ENCODE assay signal across 22 cellular contexts in genomic region chr15:76979996-76980520, GRCh38. TPM values are rescaled to one million over a fixed set of nuclear protein-coding genes. Genes with fewer than 3 reads are reported as not detected.
"Had no signal": no experiment of that assay in that cellular context is flagged by ENCODE, and none has a peak within 500 bp of the region (broad histone marks: within the 10 kb centered on the region; RNA-seq: fewer than 3 reads in every experiment).

No MANE protein-coding gene starts in this region.

- H3K27ac ChIP-seq: SJSA1, SK-N-MC had no signal

- DNase-seq: Karpas-422, KG1, MG63, NCI-H1092, NCI-H1105 treated with DMSO at 0.1 percent for 48 hours, NCI-H1417 treated with DMSO at 0.1 percent for 48 hours, NCI-H146, NCI-H1694 treated with DMSO at 0.1 percent for 48 hours, NCI-H1930, NCI-H2081, NCI-H2107, NCI-H2227 treated with DMSO at 0.1 percent for 48 hours, NCI-H524, NCI-H69, NCI-H774, Right ventricle myocardium superior, RPMI8226, SIG-M5 had no signal

- H3K4me3 ChIP-seq: MG63, SJSA1, SK-N-MC had no signal

- H3K27me3 ChIP-seq: MG63 had no signal

- H3K36me3 ChIP-seq: MG63, SJSA1 had no signal

- H3K9me3 ChIP-seq: MG63, SJSA1 had no signal

- H3K4me1 ChIP-seq: SJSA1 had no signal

RNA-seq across cellular contexts. Expression of gene PSTPIP1, which starts 14.9 kb away (rescaled TPM):
- total RNA-seq: HT1080, NCI-H460, SJSA1 had no signal
